In genomic region chr9:95103385-95104087, GRCh38 we compare ENCODE assay signal across 11 cellular contexts.
A peak's percentile ranks its signal among the peaks of the same experiment; 100 is the strongest.
DNase-seq lines count a peak whose midpoint lies in the region; ATAC-seq, FAIRE-seq and TF ChIP-seq lines count a peak whose summit lies in the region.
"Had no signal": no experiment of that assay in that cellular context is flagged by ENCODE, and none has a peak within 500 bp of the region (broad histone marks: within the 10 kb centered on the region; RNA-seq: fewer than 3 reads in every experiment).

No MANE protein-coding gene starts in this region.

- ATAC-seq in WTC11 (peak; percentile 75), gastroesophageal sphincter (no peak), GM18517 (IDR thresholded peaks at IDR 0.05; ENCODE audit: unreplicated experiment) (no peak)
- ATAC-seq: activated CD8-positive, alpha-beta T cell treated with anti-CD3 and anti-CD28 coated beads, Interleukin-2, amount 10 ng/mL, durations not matched to agents 7 days and 5 days had no signal

- peak overlapping the region; percentile 43 for H3K27ac Mint-ChIP-seq in WTC11
- H3K27ac Mint-ChIP-seq: activated CD8-positive, alpha-beta T cell treated with anti-CD3 and anti-CD28 coated beads, Interleukin-2, amount 10 ng/mL, durations not matched to agents 7 days and 5 days had no signal

- H3K27ac ChIP-seq in gastroesophageal sphincter, result peak overlapping the region in 3 of 4 donors; percentile 66 to 89 (median 87)
- H3K27ac ChIP-seq: SJSA1 had no signal

- 0 out of 2 replicates have a peak, but pooled peaks cover 4% of the 10 kb centered on the region for H3K36me3 Mint-ChIP-seq in WTC11

- H3K27me3 Mint-ChIP-seq in WTC11 (ENCODE audit: low read depth), result no peaks in the 10 kb centered on the region

- no peak for TF ChIP-seq EP300 in gastroesophageal sphincter (IDR thresholded peaks at IDR 0.05)

- H3K4me3 ChIP-seq in gastroesophageal sphincter, result no peak overlapping the region
- H3K4me3 ChIP-seq in retinal pigment epithelial cell (ENCODE audit: low read length), result no peak overlapping the region
- H3K4me3 ChIP-seq: hepatocyte, SJSA1 had no signal

- H3K4me1 ChIP-seq in gastroesophageal sphincter, result peaks cover 3 to 100% (median 36%) of the 10 kb centered on the region in 3 donors

- no peaks in the 10 kb centered on the region for H3K9me3 Mint-ChIP-seq in WTC11

- H3K9me3 ChIP-seq in gastroesophageal sphincter, result no peaks in the 10 kb centered on the region
- H3K9me3 ChIP-seq: SJSA1 had no signal

- no peak for TF ChIP-seq POLR2A in gastroesophageal sphincter (IDR thresholded peaks at IDR 0.05)

- CTCF ChIA-PET in WTC11 (lab: Charles Lee), result interaction anchor here (0.5 to 4.0 kb wide), 15 partner anchors 9 to 476 kb away, joined by 3 to 39 read pairs (median 5); no protein-coding TSS in a partner anchor

- no peak for FAIRE-seq in GM19239 (lab: Jason Lieb, UNC)

- WGBS in gastroesophageal sphincter (ENCODE audit: low coverage in 1 of 2), 2 donors, result 50 to 57% methylated on average over 2 to 5 of the region's 19 CpGs

- DNase-seq in DMS 273 treated with DMSO at 0.1 percent for 48 hours (lab: John Stamatoyannopoulos, UW), result peak; percentile 10
- DNase-seq in WTC11 (ENCODE audit: low spot score), result peak; percentile 39
- no peak for DNase-seq in retinal pigment epithelial cell (ENCODE audit: low read depth)
- no peak for DNase-seq in GM19239 (ENCODE audit: insufficient read length, low spot score)
- DNase-seq in DMS153 treated with DMSO at 0.1 percent for 48 hours (lab: John Stamatoyannopoulos, UW; ENCODE audit: unreplicated experiment), result no peak
- DNase-seq in DMS114 treated with DMSO at 0.1 percent for 48 hours (lab: John Stamatoyannopoulos, UW; ENCODE audit: unreplicated experiment), result no peak
- DNase-seq: activated CD8-positive, alpha-beta T cell treated with anti-CD3 and anti-CD28 coated beads, Interleukin-2, amount 10 ng/mL, durations not matched to agents 7 days and 5 days had no signal

- no peak for TF ChIP-seq CTCF in WTC11 (IDR thresholded peaks at IDR 0.05)
- peak in 3 of 4 experiments; percentile 26 to 32 (median 31) for TF ChIP-seq CTCF in gastroesophageal sphincter (IDR thresholded peaks at IDR 0.05)
- peak; percentile 27 for TF ChIP-seq CTCF in retinal pigment epithelial cell (conservative IDR thresholded peaks at IDR 0.05; ENCODE audit: low read depth, low read length)

- H3K36me3 ChIP-seq in gastroesophageal sphincter, result peaks cover 0 to 25% of the 10 kb centered on the region in 2 donors

- H3K4me3 Mint-ChIP-seq in WTC11, result no peak overlapping the region
- H3K4me3 Mint-ChIP-seq: activated CD8-positive, alpha-beta T cell treated with anti-CD3 and anti-CD28 coated beads, Interleukin-2, amount 10 ng/mL, durations not matched to agents 7 days and 5 days had no signal

- H3K4me1 Mint-ChIP-seq in WTC11, result peaks cover 13% of the 10 kb centered on the region

- POLR2A ChIA-PET in WTC11 (lab: Charles Lee), result interaction anchor here (0.6 to 0.9 kb wide), 2 partner anchors 13 to 232 kb away, joined by 3 read pairs; no protein-coding TSS in a partner anchor

- no peaks in the 10 kb centered on the region for H3K27me3 ChIP-seq in gastroesophageal sphincter
- H3K27me3 ChIP-seq: hepatocyte, SJSA1 had no signal

TF ChIP-seq in WTC11, 78 proteins besides CTCF, POLR2A, EP300 and RAD21:
- TF ChIP-seq ZNF423 (CRISPR knock-in tag; IDR thresholded peaks at IDR 0.05) (peak; percentile 58; the same call in 1 of the 2 replicates), KAT7 (CRISPR knock-in tag; IDR thresholded peaks at IDR 0.05; ENCODE audit: borderline replicate concordance) (no peak), CREB1 (CRISPR knock-in tag; IDR thresholded peaks at IDR 0.05) (no peak), IRF2 (CRISPR knock-in tag; IDR thresholded peaks at IDR 0.05; ENCODE audit: borderline replicate concordance, low read depth) (no peak), ZBTB21 (CRISPR knock-in tag; IDR thresholded peaks at IDR 0.05; ENCODE audit: borderline replicate concordance) (no peak)
- TF ChIP-seq, protein P1, sequence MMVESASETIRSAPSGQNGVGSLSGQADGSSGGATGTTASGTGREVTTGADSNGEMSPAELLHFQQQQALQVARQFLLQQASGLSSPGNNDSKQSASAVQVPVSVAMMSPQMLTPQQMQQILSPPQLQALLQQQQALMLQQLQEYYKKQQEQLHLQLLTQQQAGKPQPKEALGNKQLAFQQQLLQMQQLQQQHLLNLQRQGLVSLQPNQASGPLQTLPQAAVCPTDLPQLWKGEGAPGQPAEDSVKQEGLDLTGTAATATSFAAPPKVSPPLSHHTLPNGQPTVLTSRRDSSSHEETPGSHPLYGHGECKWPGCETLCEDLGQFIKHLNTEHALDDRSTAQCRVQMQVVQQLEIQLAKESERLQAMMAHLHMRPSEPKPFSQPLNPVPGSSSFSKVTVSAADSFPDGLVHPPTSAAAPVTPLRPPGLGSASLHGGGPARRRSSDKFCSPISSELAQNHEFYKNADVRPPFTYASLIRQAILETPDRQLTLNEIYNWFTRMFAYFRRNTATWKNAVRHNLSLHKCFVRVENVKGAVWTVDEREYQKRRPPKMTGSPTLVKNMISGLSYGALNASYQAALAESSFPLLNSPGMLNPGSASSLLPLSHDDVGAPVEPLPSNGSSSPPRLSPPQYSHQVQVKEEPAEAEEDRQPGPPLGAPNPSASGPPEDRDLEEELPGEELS (CRISPR knock-in tag; IDR thresholded peaks at IDR 0.05), result no peak

Comparison
In these comparisons a context has a peak if more than half of its experiments do, and no peak if none do; other contexts are left out.
1. DNase-seq: peak in DMS 273 treated with DMSO at 0.1 percent for 48 hours (single experiment) and WTC11 (single experiment); none in retinal pigment epithelial cell (single experiment), GM19239 (single experiment), DMS153 treated with DMSO at 0.1 percent for 48 hours (single experiment) and DMS114 treated with DMSO at 0.1 percent for 48 hours (single experiment).